In the genomic region with DNA sequence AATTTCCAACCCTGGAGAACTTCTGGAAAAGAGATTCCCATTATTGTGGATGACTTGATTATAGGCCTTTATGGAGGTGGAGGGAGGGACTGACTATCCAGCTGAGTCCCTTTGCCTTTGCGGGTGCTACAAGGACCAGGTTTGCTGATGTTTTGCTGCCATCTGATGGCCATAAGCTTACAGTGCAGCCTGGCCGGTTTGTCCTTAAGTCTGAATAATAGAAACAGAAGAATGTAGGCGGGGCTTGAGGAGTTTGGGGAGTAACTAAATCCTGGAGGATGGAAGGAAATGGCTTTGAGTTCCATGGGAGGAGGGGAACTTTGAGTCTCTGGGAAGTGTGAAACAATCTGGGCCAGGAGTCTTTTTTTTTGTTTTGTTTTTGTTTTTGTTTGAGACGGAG, we compare ENCODE assay signal across 8 cellular contexts. TPM values are rescaled to one million over a fixed set of nuclear protein-coding genes. Genes with fewer than 3 reads are reported as not detected.
DNase-seq lines count a peak whose midpoint lies in the region; ATAC-seq and TF ChIP-seq lines count a peak whose summit lies in the region.

No MANE protein-coding gene starts in this region.

- no peak overlapping the region for H3K4me3 ChIP-seq in NT2/D1 (ENCODE audit: insufficient read length, low read depth)

- peak; percentile 79 for TF ChIP-seq CTCF in CD4-positive, alpha-beta T cell (IDR thresholded peaks at IDR 0.05)

- peak; percentile 42 to 68 (median 56) for DNase-seq in CD4-positive, alpha-beta T cell
- DNase-seq in HT1080 (ENCODE audit: low read depth) (peak; percentile 94), NT2/D1 (ENCODE audit: low read depth, low spot score) (peak; percentile 99), epidermal melanocyte (ENCODE audit: insufficient read length, low spot score) (peak; percentile 88), mucosa of gallbladder (ENCODE audit: low spot score) (peak; percentile 93)
- peak; percentile 82 for DNase-seq in activated CD8-positive, alpha-beta memory T cell treated with anti-CD3 and anti-CD28 coated beads, Interleukin-2, amount 10 ng/mL, durations not matched to agents 7 days and 5 days
- peak; percentile 51 to 78 for DNase-seq in stimulated activated effector memory CD8-positive, alpha-beta T cell treated with anti-CD3 and anti-CD28 coated beads, Interleukin-12 subunit alpha, Interleukin-12 subunit beta, amount 100 ng/mL, for 72 hours (ENCODE audit: low spot score in 2 of 2)

- H3K36me3 Mint-ChIP-seq in CD4-positive, alpha-beta T cell (ENCODE audit: low read depth), result no peaks in the 10 kb centered on the region
- no peaks in the 10 kb centered on the region for H3K36me3 Mint-ChIP-seq in activated CD8-positive, alpha-beta memory T cell treated with anti-CD3 and anti-CD28 coated beads, Interleukin-2, amount 10 ng/mL, durations not matched to agents 7 days and 5 days
- peaks cover 6% of the 10 kb centered on the region for H3K36me3 Mint-ChIP-seq in stimulated activated effector memory CD8-positive, alpha-beta T cell treated with anti-CD3 and anti-CD28 coated beads, Interleukin-12 subunit alpha, Interleukin-12 subunit beta, amount 100 ng/mL, for 72 hours

- peaks cover 10% of the 10 kb centered on the region for H3K27me3 ChIP-seq in CD4-positive, alpha-beta T cell (ENCODE audit: control insufficient read depth, insufficient read depth, low read length)
- H3K27me3 ChIP-seq in NT2/D1 (ENCODE audit: insufficient read depth, insufficient read length), result no peaks in the 10 kb centered on the region

- H3K9me3 ChIP-seq in CD4-positive, alpha-beta T cell (ENCODE audit: control insufficient read depth, low read length), result no peaks in the 10 kb centered on the region
- no peaks in the 10 kb centered on the region for H3K9me3 ChIP-seq in NT2/D1 (ENCODE audit: insufficient read depth, low read length)

- peak; percentile 94 for ATAC-seq in CD4-positive, alpha-beta T cell (ENCODE audit: poor library complexity)
- peak; percentile 88 for ATAC-seq in GM19438 (IDR thresholded peaks at IDR 0.05; ENCODE audit: low read depth, unreplicated experiment)
- ATAC-seq in activated CD8-positive, alpha-beta memory T cell treated with anti-CD3 and anti-CD28 coated beads, Interleukin-2, amount 10 ng/mL, durations not matched to agents 7 days and 5 days, result peak; percentile 90
- ATAC-seq in stimulated activated effector memory CD8-positive, alpha-beta T cell treated with anti-CD3 and anti-CD28 coated beads, Interleukin-12 subunit alpha, Interleukin-12 subunit beta, amount 100 ng/mL, for 72 hours, result peak; percentile 86

- CTCF ChIA-PET in CD4-positive, alpha-beta T cell (lab: Charles Lee), result interaction anchor here (0.7 to 1.8 kb wide), 13 partner anchors 8 to 959 kb away, joined by 3 to 12 read pairs (median 4); no protein-coding TSS in a partner anchor
- CTCF ChIA-PET in activated CD8-positive, alpha-beta memory T cell treated with anti-CD3 and anti-CD28 coated beads, Interleukin-2, amount 10 ng/mL, durations not matched to agents 7 days and 5 days (lab: Charles Lee), result interaction anchor here (0.7 to 4.6 kb wide), 15 partner anchors 12 to 949 kb away, joined by 3 to 58 read pairs (median 5); no protein-coding TSS in a partner anchor

- H3K4me1 Mint-ChIP-seq in CD4-positive, alpha-beta T cell (ENCODE audit: low read depth), result no peaks in the 10 kb centered on the region
- peaks cover 12% of the 10 kb centered on the region for H3K4me1 Mint-ChIP-seq in activated CD8-positive, alpha-beta memory T cell treated with anti-CD3 and anti-CD28 coated beads, Interleukin-2, amount 10 ng/mL, durations not matched to agents 7 days and 5 days
- no peaks in the 10 kb centered on the region for H3K4me1 Mint-ChIP-seq in stimulated activated effector memory CD8-positive, alpha-beta T cell treated with anti-CD3 and anti-CD28 coated beads, Interleukin-12 subunit alpha, Interleukin-12 subunit beta, amount 100 ng/mL, for 72 hours

- intact Hi-C loops in CD4-positive, alpha-beta T cell (cut with DNase I, micrococcal nuclease), result loop anchor here (1.0 kb wide), 4 partner anchors 133 to 545 kb away; no protein-coding TSS in a partner anchor

- no peaks in the 10 kb centered on the region for H3K36me3 ChIP-seq in NT2/D1 (ENCODE audit: insufficient read depth, insufficient read length, low read length)

- H3K4me3 Mint-ChIP-seq in CD4-positive, alpha-beta T cell, result no peak overlapping the region
- H3K4me3 Mint-ChIP-seq in activated CD8-positive, alpha-beta memory T cell treated with anti-CD3 and anti-CD28 coated beads, Interleukin-2, amount 10 ng/mL, durations not matched to agents 7 days and 5 days, result no peak overlapping the region
- H3K4me3 Mint-ChIP-seq in stimulated activated effector memory CD8-positive, alpha-beta T cell treated with anti-CD3 and anti-CD28 coated beads, Interleukin-12 subunit alpha, Interleukin-12 subunit beta, amount 100 ng/mL, for 72 hours, result no peak overlapping the region

- H3K9ac ChIP-seq in NT2/D1 (ENCODE audit: insufficient read length, low read depth), result no peak overlapping the region

- H3K9me3 Mint-ChIP-seq in CD4-positive, alpha-beta T cell, result no peaks in the 10 kb centered on the region
- no peaks in the 10 kb centered on the region for H3K9me3 Mint-ChIP-seq in activated CD8-positive, alpha-beta memory T cell treated with anti-CD3 and anti-CD28 coated beads, Interleukin-2, amount 10 ng/mL, durations not matched to agents 7 days and 5 days (ENCODE audit: low read depth)
- no peaks in the 10 kb centered on the region for H3K9me3 Mint-ChIP-seq in stimulated activated effector memory CD8-positive, alpha-beta T cell treated with anti-CD3 and anti-CD28 coated beads, Interleukin-12 subunit alpha, Interleukin-12 subunit beta, amount 100 ng/mL, for 72 hours

- POLR2A ChIA-PET in CD4-positive, alpha-beta T cell (lab: Charles Lee), result interaction anchor here (1.1 to 1.4 kb wide), 2 partner anchors 25 to 133 kb away, joined by 3 read pairs; no protein-coding TSS in a partner anchor

- no peak overlapping the region for H3K27ac ChIP-seq in CD4-positive, alpha-beta T cell (ENCODE audit: low read depth, low read length)

- no peak overlapping the region for H3K27ac Mint-ChIP-seq in CD4-positive, alpha-beta T cell
- no peak overlapping the region for H3K27ac Mint-ChIP-seq in activated CD8-positive, alpha-beta memory T cell treated with anti-CD3 and anti-CD28 coated beads, Interleukin-2, amount 10 ng/mL, durations not matched to agents 7 days and 5 days
- H3K27ac Mint-ChIP-seq in stimulated activated effector memory CD8-positive, alpha-beta T cell treated with anti-CD3 and anti-CD28 coated beads, Interleukin-12 subunit alpha, Interleukin-12 subunit beta, amount 100 ng/mL, for 72 hours, result no peak overlapping the region

- H3K27me3 Mint-ChIP-seq in CD4-positive, alpha-beta T cell, result peaks cover 41% of the 10 kb centered on the region
- H3K27me3 Mint-ChIP-seq in activated CD8-positive, alpha-beta memory T cell treated with anti-CD3 and anti-CD28 coated beads, Interleukin-2, amount 10 ng/mL, durations not matched to agents 7 days and 5 days, result peaks cover 62% of the 10 kb centered on the region

- peaks cover 3% of the 10 kb centered on the region for H3K4me1 ChIP-seq in NT2/D1 (ENCODE audit: insufficient read depth, insufficient read length)

RNA-seq across cellular contexts. Expression of gene CD1D, which starts 55.7 kb away (rescaled TPM):
- total RNA-seq in CD4-positive, alpha-beta T cell, result under 1 TPM; 0.11 to 0.14 TPM
- total RNA-seq in HT1080 (2014; rRNA removed; shearing (Covaris generic)), result 0.69 and 0.73 TPM in 2 replicates
- polyA plus RNA-seq in HT1080 (2015; cell fraction: cytosol; rRNA removed), result 0.07 and 0.17 TPM in 2 replicates
- polyA plus RNA-seq in HT1080 (2015; cell fraction: nucleus; rRNA removed), result 0.16 and 0.18 TPM in 2 replicates
- not detected for total RNA-seq in activated CD8-positive, alpha-beta memory T cell treated with anti-CD3 and anti-CD28 coated beads, Interleukin-2, amount 10 ng/mL, durations not matched to agents 7 days and 5 days
- total RNA-seq in mucosa of gallbladder, result 7.2 TPM
